26 cellular contexts compared by ENCODE assay signal in the genomic region with DNA sequence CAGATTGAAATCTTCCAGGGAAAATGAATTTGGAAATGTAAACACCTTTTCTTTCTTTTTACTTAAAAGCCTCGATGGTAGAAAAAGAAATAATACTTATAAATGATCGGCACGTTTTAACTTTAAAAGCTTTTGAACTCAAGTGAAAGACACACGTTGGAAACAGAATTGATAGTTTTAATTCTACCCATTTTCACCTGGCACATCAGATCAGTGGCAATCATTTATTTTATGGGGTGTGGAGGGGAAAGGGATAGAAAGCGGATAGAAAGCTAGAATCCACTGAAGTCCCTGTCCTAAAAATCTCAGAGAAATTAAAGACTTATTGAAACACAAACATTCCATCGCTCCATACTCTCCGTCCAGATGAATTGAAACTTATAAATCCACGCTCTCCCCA. TPM values are rescaled to one million over a fixed set of nuclear protein-coding genes. Genes with fewer than 3 reads are reported as not detected.
A peak's percentile ranks its signal among the peaks of the same experiment; 100 is the strongest.
DNase-seq lines count a peak whose midpoint lies in the region; ATAC-seq, FAIRE-seq and TF ChIP-seq lines count a peak whose summit lies in the region.
"Had no signal": no experiment of that assay in that cellular context is flagged by ENCODE, and none has a peak within 500 bp of the region (broad histone marks: within the 10 kb centered on the region; RNA-seq: fewer than 3 reads in every experiment).

No MANE protein-coding gene starts in this region.

- no peak overlapping the region for H2AFZ ChIP-seq in astrocyte (ENCODE audit: low read depth, low read length)

- DNase-seq in astrocyte (ENCODE audit: low read depth) (no peak), kidney (no peak), sigmoid colon (no peak), NCI-H2171 treated with DMSO at 0.1 percent for 48 hours (lab: John Stamatoyannopoulos, UW) (no peak), SW480 (ENCODE audit: low spot score) (no peak)
- no peak for DNase-seq in activated CD8-positive, alpha-beta T cell treated with anti-CD3 and anti-CD28 coated beads, Interleukin-2, amount 10 ng/mL, durations not matched to agents 7 days and 5 days
- DNase-seq: activated CD8-positive, alpha-beta T cell treated with anti-CD3 and anti-CD28 coated beads for 36 hours; activated naive CD4-positive, alpha-beta T cell treated with anti-CD3 and anti-CD28 coated beads for 36 hours; activated T-cell treated with anti-CD3 and anti-CD28 coated beads, Interleukin-2, amount 50 U/mL, for 24 hours; C1 segment of cervical spinal cord; Calu3; endodermal cell; mucosa of descending colon; MV-4-11; NCI-H1694 treated with DMSO at 0.1 percent for 48 hours; NCI-H748 treated with DMSO at 0.1 percent for 48 hours; spleen; stimulated activated CD4-positive, alpha-beta T cell treated with anti-CD3 and anti-CD28 coated beads, Interleukin-4, amount 100 ng/mL, for 24 hours; T1000 had no signal

- H3K9me3 ChIP-seq in astrocyte (ENCODE audit: insufficient read depth, low read depth, low read length) (no peaks in the 10 kb centered on the region), kidney (ENCODE audit: control insufficient read depth in 1 of 2, low read length in 2 of 2) (no peaks in the 10 kb centered on the region), sigmoid colon (no peaks in the 10 kb centered on the region)
- H3K9me3 ChIP-seq: ascending aorta, mucosa of descending colon, spleen had no signal

- H3K4me2 ChIP-seq in astrocyte (ENCODE audit: low read length), result peak overlapping the region; percentile 86
- H3K4me2 ChIP-seq: KMS-11 had no signal

- H3K27ac Mint-ChIP-seq in IgD-negative memory B cell (peak overlapping the region in 2 of 3 donors; percentile 32 to 49), astrocyte (ENCODE audit: unreplicated experiment) (no peak overlapping the region)
- H3K27ac Mint-ChIP-seq in activated CD8-positive, alpha-beta T cell treated with anti-CD3 and anti-CD28 coated beads, Interleukin-2, amount 10 ng/mL, durations not matched to agents 7 days and 5 days, result no peak overlapping the region
- H3K27ac Mint-ChIP-seq: activated CD8-positive, alpha-beta T cell treated with anti-CD3 and anti-CD28 coated beads for 36 hours; activated naive CD4-positive, alpha-beta T cell treated with anti-CD3 and anti-CD28 coated beads for 36 hours; activated T-cell treated with anti-CD3 and anti-CD28 coated beads, Interleukin-2, amount 50 U/mL, for 24 hours; endodermal cell; stimulated activated naive CD8-positive, alpha-beta T cell treated with anti-CD3 and anti-CD28 coated beads, Interleukin-15, Interleukin-2, amounts not matched to agents 100 ng/mL and 50 ng/mL, for 24 hours had no signal

- no peak for TF ChIP-seq POLR2A in sigmoid colon (IDR thresholded peaks at IDR 0.05)

- FAIRE-seq in astrocyte (lab: Jason Lieb, UNC) (no peak), kidney (lab: Jason Lieb, UNC) (no peak)
- FAIRE-seq: HTR-8/SVneo had no signal

- H3K9me3 Mint-ChIP-seq in IgD-negative memory B cell (peaks cover 2 to 23% (median 9%) of the 10 kb centered on the region in 3 donors), astrocyte (ENCODE audit: unreplicated experiment) (peaks cover 3% of the 10 kb centered on the region)
- H3K9me3 Mint-ChIP-seq in activated CD8-positive, alpha-beta T cell treated with anti-CD3 and anti-CD28 coated beads, Interleukin-2, amount 10 ng/mL, durations not matched to agents 7 days and 5 days (ENCODE audit: insufficient read depth), result no peaks in the 10 kb centered on the region
- H3K9me3 Mint-ChIP-seq: endodermal cell had no signal

- POLR2A ChIA-PET in activated CD8-positive, alpha-beta T cell treated with anti-CD3 and anti-CD28 coated beads, Interleukin-2, amount 10 ng/mL, durations not matched to agents 7 days and 5 days (lab: Charles Lee), result no interaction called here

- H3K27me3 ChIP-seq in astrocyte (ENCODE audit: insufficient read depth, low read length), result peaks cover 57% of the 10 kb centered on the region
- no peaks in the 10 kb centered on the region for H3K27me3 ChIP-seq in sigmoid colon
- H3K27me3 ChIP-seq: ascending aorta had no signal

- peak overlapping the region; percentile 11 for H3K9ac ChIP-seq in astrocyte (ENCODE audit: low read length)
- H3K9ac ChIP-seq in kidney (ENCODE audit: low read length in 2 of 2), result peak overlapping the region in 1 of 2 donors; percentile 60
- H3K9ac ChIP-seq: KMS-11 had no signal

- no peak overlapping the region for H3K27ac ChIP-seq in astrocyte (ENCODE audit: low read depth, low read length)
- H3K27ac ChIP-seq in kidney (ENCODE audit: low read depth in 2 of 2, low read length in 2 of 2), result peak overlapping the region; percentile 33 to 89
- H3K27ac ChIP-seq in sigmoid colon, result peak overlapping the region; percentile 95 to 97 (median 96)
- H3K27ac ChIP-seq: ascending aorta, KMS-11, spleen had no signal

- H3K4me1 ChIP-seq in astrocyte (ENCODE audit: insufficient read depth, low read length) (peaks cover 15% of the 10 kb centered on the region), kidney (ENCODE audit: control insufficient read depth in 1 of 2, insufficient read depth in 1 of 2, low read depth in 1 of 2, low read length in 2 of 2) (peaks cover 0 to 3% of the 10 kb centered on the region in 2 donors), sigmoid colon (peaks cover 0 to 28% (median 25%) of the 10 kb centered on the region in 4 donors)

- intact Hi-C loops in kidney (cut with DNase I) (loop anchor here (10.0 kb wide), 1 partner anchor 224 kb away; no protein-coding TSS in a partner anchor), sigmoid colon (cut with DNase I) (loop anchor here (10.0 kb wide), 1 partner anchor 324 kb away; no protein-coding TSS in a partner anchor)

- H3K4me3 Mint-ChIP-seq in IgD-negative memory B cell (peak overlapping the region in 1 of 4 donors; percentile 58), astrocyte (ENCODE audit: unreplicated experiment) (no peak overlapping the region)
- H3K4me3 Mint-ChIP-seq in activated CD8-positive, alpha-beta T cell treated with anti-CD3 and anti-CD28 coated beads, Interleukin-2, amount 10 ng/mL, durations not matched to agents 7 days and 5 days, result no peak overlapping the region
- H3K4me3 Mint-ChIP-seq: activated CD8-positive, alpha-beta T cell treated with anti-CD3 and anti-CD28 coated beads for 36 hours; activated naive CD4-positive, alpha-beta T cell treated with anti-CD3 and anti-CD28 coated beads for 36 hours; activated T-cell treated with anti-CD3 and anti-CD28 coated beads, Interleukin-2, amount 50 U/mL, for 24 hours; stimulated activated naive CD8-positive, alpha-beta T cell treated with anti-CD3 and anti-CD28 coated beads, Interleukin-15, Interleukin-2, amounts not matched to agents 100 ng/mL and 50 ng/mL, for 24 hours had no signal

- H3K36me3 ChIP-seq in astrocyte (ENCODE audit: insufficient read depth, low read length) (no peaks in the 10 kb centered on the region), kidney (ENCODE audit: control insufficient read depth in 1 of 2, insufficient read depth in 2 of 2, low read length in 2 of 2) (no peaks in the 10 kb centered on the region), sigmoid colon (no peaks in the 10 kb centered on the region)
- H3K36me3 ChIP-seq: ascending aorta, spleen had no signal

- H3K36me3 Mint-ChIP-seq in IgD-negative memory B cell (no peaks in the 10 kb centered on the region), astrocyte (ENCODE audit: low read depth, unreplicated experiment) (no peaks in the 10 kb centered on the region)
- H3K36me3 Mint-ChIP-seq in activated CD8-positive, alpha-beta T cell treated with anti-CD3 and anti-CD28 coated beads, Interleukin-2, amount 10 ng/mL, durations not matched to agents 7 days and 5 days (ENCODE audit: low read depth), result peaks cover 7% of the 10 kb centered on the region

- no peak for TF ChIP-seq CTCF in astrocyte (IDR thresholded peaks at IDR 0.05; ENCODE audit: insufficient read depth, low read depth, low read length)
- no peak for TF ChIP-seq CTCF in kidney (IDR thresholded peaks at IDR 0.05; ENCODE audit: borderline replicate concordance, extremely low read depth, insufficient read depth)
- no peak for TF ChIP-seq CTCF in sigmoid colon (IDR thresholded peaks at IDR 0.05)

- peaks cover 35% of the 10 kb centered on the region for H3K79me2 ChIP-seq in astrocyte (ENCODE audit: insufficient read depth, low read length)

- H3K27me3 Mint-ChIP-seq in IgD-negative memory B cell, result peaks cover 72% of the 10 kb centered on the region
- peaks cover 92% of the 10 kb centered on the region for H3K27me3 Mint-ChIP-seq in astrocyte (ENCODE audit: low read depth, unreplicated experiment)
- peaks cover 77% of the 10 kb centered on the region for H3K27me3 Mint-ChIP-seq in activated CD8-positive, alpha-beta T cell treated with anti-CD3 and anti-CD28 coated beads, Interleukin-2, amount 10 ng/mL, durations not matched to agents 7 days and 5 days (ENCODE audit: low read depth)

- no peak for ATAC-seq in activated CD8-positive, alpha-beta T cell treated with anti-CD3 and anti-CD28 coated beads, Interleukin-2, amount 10 ng/mL, durations not matched to agents 7 days and 5 days
- ATAC-seq in HG03520 (IDR thresholded peaks at IDR 0.05; ENCODE audit: unreplicated experiment), result no peak
- ATAC-seq: activated CD4-positive, CD25-positive, alpha-beta regulatory T cell treated with anti-CD3 and anti-CD28 coated beads, Interleukin-2, amount 50 U/mL, for 24 hours; activated CD8-positive, alpha-beta T cell treated with anti-CD3 and anti-CD28 coated beads for 36 hours; mucosa of descending colon had no signal

- TF ChIP-seq EP300 in sigmoid colon (IDR thresholded peaks at IDR 0.05), result no peak

- no peak overlapping the region for H3K4me3 ChIP-seq in astrocyte (ENCODE audit: insufficient read depth, low read depth, low read length)
- H3K4me3 ChIP-seq in kidney (ENCODE audit: low read length in 2 of 2), result peak overlapping the region; percentile 12 to 63
- H3K4me3 ChIP-seq in sigmoid colon, result peak overlapping the region; percentile 36 to 87 (median 64)
- H3K4me3 ChIP-seq: mucosa of descending colon, spleen had no signal

- H4K20me1 ChIP-seq in astrocyte (ENCODE audit: insufficient read depth, low read length), result peaks cover 15% of the 10 kb centered on the region

- WGBS in sigmoid colon, 2 donors, result 36 to 45% methylated on average over 8 of the region's 8 CpGs

- CTCF ChIA-PET in activated CD8-positive, alpha-beta T cell treated with anti-CD3 and anti-CD28 coated beads, Interleukin-2, amount 10 ng/mL, durations not matched to agents 7 days and 5 days (lab: Charles Lee), result no interaction called here

- H3K4me1 Mint-ChIP-seq in IgD-negative memory B cell (peaks cover 0 to 10% (median 7%) of the 10 kb centered on the region in 3 donors), astrocyte (ENCODE audit: low read depth, unreplicated experiment) (peaks cover 13% of the 10 kb centered on the region)
- peaks cover 9% of the 10 kb centered on the region for H3K4me1 Mint-ChIP-seq in activated CD8-positive, alpha-beta T cell treated with anti-CD3 and anti-CD28 coated beads, Interleukin-2, amount 10 ng/mL, durations not matched to agents 7 days and 5 days (ENCODE audit: low read depth)

RNA-seq across cellular contexts. Expression of gene MEIS2, which starts 8.4 kb away (rescaled TPM):
- not detected for polyA plus RNA-seq in IgD-negative memory B cell
- 30.9 and 35.6 TPM in 2 replicates for total RNA-seq in astrocyte
- 50.9 TPM for total RNA-seq in kidney
- 14.7 TPM for polyA plus RNA-seq in kidney (ENCODE audit: insufficient read depth, low read depth, low replicate concordance)
- total RNA-seq in sigmoid colon, result 100 to 1,000 TPM in 1 of 4 donors, 10 to 100 TPM in 3; 76.0 to 154 (median 85.1) TPM
- 1 to 10 TPM; 1.4 to 8.5 (median 4.2) TPM for polyA plus RNA-seq in sigmoid colon
- not detected for total RNA-seq in activated CD8-positive, alpha-beta T cell treated with anti-CD3 and anti-CD28 coated beads, Interleukin-2, amount 10 ng/mL, durations not matched to agents 7 days and 5 days
- total RNA-seq: activated naive CD4-positive, alpha-beta T cell treated with anti-CD3 and anti-CD28 coated beads for 36 hours had no signal

Comparison
In these comparisons a context has a peak if more than half of its experiments do, and no peak if none do; other contexts are left out.
1. H3K27ac Mint-ChIP-seq: peak in IgD-negative memory B cell (2 of 3); none in astrocyte (single experiment) and activated CD8-positive, alpha-beta T cell treated with anti-CD3 and anti-CD28 coated beads, Interleukin-2, amount 10 ng/mL, durations not matched to agents 7 days and 5 days (single experiment).
2. RNA of gene MEIS2, which starts 8.4 kb away (total RNA-seq): 76.0 to 154 TPM in sigmoid colon, 50.9 TPM in kidney (single experiment) and 30.9 to 35.6 TPM in astrocyte; not detected in activated CD8-positive, alpha-beta T cell treated with anti-CD3 and anti-CD28 coated beads, Interleukin-2, amount 10 ng/mL, durations not matched to agents 7 days and 5 days; every median in the first group is over 10 times any median in the second.